13 cellular contexts compared by ENCODE assay signal in the genomic region with DNA sequence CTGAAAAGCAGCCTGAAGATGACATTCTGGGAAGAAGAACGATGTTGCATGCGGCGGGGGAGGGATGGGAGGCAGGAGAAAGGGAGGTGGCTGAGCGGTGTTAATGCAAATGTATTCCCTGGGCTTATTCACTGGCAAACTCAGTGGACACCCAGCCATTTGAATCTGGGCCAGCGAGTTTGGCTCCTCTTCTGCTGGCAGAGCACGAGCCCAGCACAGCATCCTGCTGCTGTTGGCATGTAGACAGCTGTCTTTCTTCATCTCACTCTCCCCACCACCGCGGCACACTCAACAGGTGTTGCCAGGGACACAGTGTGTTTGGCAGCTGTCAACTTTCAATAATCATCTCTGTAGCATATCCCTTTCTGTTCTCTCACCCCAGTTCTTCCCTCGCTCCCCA.
DNase-seq lines count a peak whose midpoint lies in the region; ATAC-seq and TF ChIP-seq lines count a peak whose summit lies in the region.
"Had no signal": no experiment of that assay in that cellular context is flagged by ENCODE, and none has a peak within 500 bp of the region (broad histone marks: within the 10 kb centered on the region; RNA-seq: fewer than 3 reads in every experiment).

No MANE protein-coding gene starts in this region.

- H3K9me3 Mint-ChIP-seq in activated CD4-positive, alpha-beta T cell treated with anti-CD3 and anti-CD28 coated beads for 36 hours (ENCODE audit: low read depth), result no peaks in the 10 kb centered on the region
- H3K9me3 Mint-ChIP-seq: mesothelial cell of epicardium had no signal

- DNase-seq in LNCaP clone FGC (ENCODE audit: low read depth) (peak; percentile 50), NCI-H2171 (lab: John Stamatoyannopoulos, UW) (peak; percentile 63), cerebellar nuclear complex (lab: John Stamatoyannopoulos, UW) (peak; percentile 49 to 53), occipital lobe (lab: John Stamatoyannopoulos, UW) (peak; percentile 47), tibial artery (no peak), HEK293T (ENCODE audit: extremely low spot score) (no peak)
- DNase-seq in activated CD4-positive, alpha-beta T cell treated with anti-CD3 and anti-CD28 coated beads for 36 hours, result no peak
- no peak for DNase-seq in activated T-cell treated with anti-CD3 and anti-CD28 coated beads, Interleukin-2, amount 50 U/mL, for 48 hours
- DNase-seq: activated CD4-positive, alpha-beta T cell treated with anti-CD3 and anti-CD28 coated beads for 48 hours; brain microvascular endothelial cell; Caco-2; NCI-H526 treated with DMSO at 0.1 percent for 48 hours had no signal

- H3K4me1 Mint-ChIP-seq in activated CD4-positive, alpha-beta T cell treated with anti-CD3 and anti-CD28 coated beads for 36 hours, result no peaks in the 10 kb centered on the region

- TF ChIP-seq CTCF in LNCaP clone FGC (IDR thresholded peaks at IDR 0.05; ENCODE audit: control insufficient read depth, extremely low read depth, insufficient read depth) (no peak), tibial artery (IDR thresholded peaks at IDR 0.05) (no peak)

- CTCF ChIA-PET in activated CD4-positive, alpha-beta T cell treated with anti-CD3 and anti-CD28 coated beads for 36 hours (lab: Charles Lee), result interaction anchor here (0.9 kb wide), 1 partner anchor 89 kb away, joined by 4 read pairs; no protein-coding TSS in a partner anchor
- CTCF ChIA-PET in HEK293T (lab: Yijun Ruan, JAX), result no interaction called here

- POLR2A ChIA-PET in activated CD4-positive, alpha-beta T cell treated with anti-CD3 and anti-CD28 coated beads for 36 hours (lab: Charles Lee), result no interaction called here
- POLR2A ChIA-PET in HEK293T (lab: Yijun Ruan, JAX), result no interaction called here

- H3K27ac ChIP-seq in tibial artery, result no peak overlapping the region
- H3K27ac ChIP-seq: brain microvascular endothelial cell had no signal

- H3K27me3 Mint-ChIP-seq in activated CD4-positive, alpha-beta T cell treated with anti-CD3 and anti-CD28 coated beads for 36 hours, result peaks cover 2% of the 10 kb centered on the region

- no peaks in the 10 kb centered on the region for H3K9me3 ChIP-seq in tibial artery
- H3K9me3 ChIP-seq: Caco-2 had no signal

- no peaks in the 10 kb centered on the region for H3K4me1 ChIP-seq in tibial artery
- H3K4me1 ChIP-seq: Caco-2 had no signal

- intact Hi-C loops in activated CD4-positive, alpha-beta T cell treated with anti-CD3 and anti-CD28 coated beads for 36 hours (cut with DNase I, micrococcal nuclease), result no loop called here
- intact Hi-C loops in tibial artery (cut with DNase I; ENCODE audit: low total_unique reads), result no loop called here

- ATAC-seq in activated CD4-positive, alpha-beta T cell treated with anti-CD3 and anti-CD28 coated beads for 36 hours, result no peak

- no peak overlapping the region for H3K4me3 Mint-ChIP-seq in activated CD4-positive, alpha-beta T cell treated with anti-CD3 and anti-CD28 coated beads for 36 hours
- H3K4me3 Mint-ChIP-seq: mesothelial cell of epicardium had no signal

- H3K4me3 ChIP-seq in LNCaP clone FGC (ENCODE audit: low read depth, low read length) (no peak overlapping the region), tibial artery (no peak overlapping the region)

- no peaks in the 10 kb centered on the region for H3K27me3 ChIP-seq in tibial artery
- H3K27me3 ChIP-seq: brain microvascular endothelial cell had no signal

- no peak overlapping the region for H3K27ac Mint-ChIP-seq in activated CD4-positive, alpha-beta T cell treated with anti-CD3 and anti-CD28 coated beads for 36 hours
- H3K27ac Mint-ChIP-seq: mesothelial cell of epicardium had no signal

- H3K36me3 Mint-ChIP-seq in activated CD4-positive, alpha-beta T cell treated with anti-CD3 and anti-CD28 coated beads for 36 hours (ENCODE audit: low read depth), result no peaks in the 10 kb centered on the region
- H3K36me3 Mint-ChIP-seq: mesothelial cell of epicardium had no signal

- no peaks in the 10 kb centered on the region for H3K36me3 ChIP-seq in tibial artery
- H3K36me3 ChIP-seq: brain microvascular endothelial cell had no signal

TF ChIP-seq in HEK293T, 16 proteins besides CTCF, POLR2A, EP300 and RAD21:
- TF ChIP-seq FOXA1 (IDR thresholded peaks at IDR 0.05), result no peak

Comparison
In these comparisons a context has a peak if more than half of its experiments do, and no peak if none do; other contexts are left out.
1. DNase-seq: peak in LNCaP clone FGC (single experiment), NCI-H2171 (single experiment), cerebellar nuclear complex (2 of 2) and occipital lobe (single experiment); none in activated CD4-positive, alpha-beta T cell treated with anti-CD3 and anti-CD28 coated beads for 36 hours (single experiment), tibial artery (0 of 2), activated T-cell treated with anti-CD3 and anti-CD28 coated beads, Interleukin-2, amount 50 U/mL, for 48 hours (0 of 2) and HEK293T (single experiment).